Comparison of ENCODE assay signal across 26 cellular contexts in genomic region chr11:129787518-129787917, GRCh38. TPM values are rescaled to one million over a fixed set of nuclear protein-coding genes. Genes with fewer than 3 reads are reported as not detected.
"Had no signal": no experiment of that assay in that cellular context is flagged by ENCODE, and none has a peak within 500 bp of the region (broad histone marks: within the 10 kb centered on the region; RNA-seq: fewer than 3 reads in every experiment).

No MANE protein-coding gene starts in this region.

- H3K4me1 Mint-ChIP-seq: naive B cell, neural crest cell had no signal

- H3K27me3 ChIP-seq: ascending aorta, gastrocnemius medialis, tibial nerve had no signal

- FAIRE-seq: endothelial cell of umbilical vein, urothelium cell line had no signal

- H3K36me3 Mint-ChIP-seq: activated naive CD4-positive, alpha-beta T cell treated with anti-CD3 and anti-CD28 coated beads, Interleukin-2, amount 10 ng/mL, durations not matched to agents 7 days and 5 days had no signal

- H3K4me3 Mint-ChIP-seq: activated CD4-positive, alpha-beta T cell treated with anti-CD3 and anti-CD28 coated beads, Interleukin-2, amount 10 ng/mL, durations not matched to agents 7 days and 5 days; activated CD8-positive, alpha-beta T cell treated with anti-CD3 and anti-CD28 coated beads, Interleukin-2, amount 10 ng/mL, durations not matched to agents 7 days and 5 days; activated naive CD4-positive, alpha-beta T cell treated with anti-CD3 and anti-CD28 coated beads, Interleukin-2, amount 10 ng/mL, durations not matched to agents 7 days and 5 days; activated naive CD8-positive, alpha-beta T cell treated with anti-CD3 and anti-CD28 coated beads, Interleukin-2, amount 50 U/mL, for 24 hours; activated T-cell treated with anti-CD3 and anti-CD28 coated beads, Interleukin-2, amount 50 U/mL, for 4 hours; dendritic cell treated with granulocyte-macrophage colony-stimulating factor and Interleukin-4, amounts not matched to agents 40 ng/mL and 50 ng/mL, for 4 days; naive B cell; neural crest cell; T-helper 2 cell treated with Interferon-gamma antibody and Interleukin-4, amounts not matched to agents 5 μg/mL and 100 μg/mL, for 36 hours had no signal

- H3K4me3 ChIP-seq: ascending aorta, gastrocnemius medialis, mucosa of descending colon, tibial nerve had no signal

- H3K4me1 ChIP-seq: ascending aorta, gastrocnemius medialis, tibial nerve had no signal

- H3K9me3 Mint-ChIP-seq: activated CD4-positive, alpha-beta T cell treated with anti-CD3 and anti-CD28 coated beads, Interleukin-2, amount 10 ng/mL, durations not matched to agents 7 days and 5 days; activated naive CD4-positive, alpha-beta T cell treated with anti-CD3 and anti-CD28 coated beads, Interleukin-2, amount 10 ng/mL, durations not matched to agents 7 days and 5 days; activated naive CD8-positive, alpha-beta T cell treated with anti-CD3 and anti-CD28 coated beads, Interleukin-2, amount 50 U/mL, for 24 hours; activated T-cell treated with anti-CD3 and anti-CD28 coated beads, Interleukin-2, amount 50 U/mL, for 4 hours; dendritic cell treated with granulocyte-macrophage colony-stimulating factor and Interleukin-4, amounts not matched to agents 40 ng/mL and 50 ng/mL, for 4 days; neural crest cell; T-helper 2 cell treated with Interferon-gamma antibody and Interleukin-4, amounts not matched to agents 5 μg/mL and 100 μg/mL, for 36 hours had no signal

- H3K27ac ChIP-seq: ascending aorta, gastrocnemius medialis, tibial nerve had no signal

- H3K27me3 Mint-ChIP-seq: activated naive CD8-positive, alpha-beta T cell treated with anti-CD3 and anti-CD28 coated beads, Interleukin-2, amount 50 U/mL, for 24 hours; dendritic cell treated with granulocyte-macrophage colony-stimulating factor and Interleukin-4, amounts not matched to agents 40 ng/mL and 50 ng/mL, for 4 days had no signal

- H3K36me3 ChIP-seq: ascending aorta, gastrocnemius medialis, tibial nerve had no signal

- H3K9me3 ChIP-seq: ascending aorta, gastrocnemius medialis, mucosa of descending colon, tibial nerve had no signal

- ATAC-seq: activated CD8-positive, alpha-beta T cell treated with anti-CD3 and anti-CD28 coated beads, Interleukin-2, amount 10 ng/mL, durations not matched to agents 7 days and 5 days; activated naive CD8-positive, alpha-beta T cell treated with anti-CD3 and anti-CD28 coated beads, Interleukin-2, amount 50 U/mL, for 24 hours; activated T-cell treated with anti-CD3 and anti-CD28 coated beads, Interleukin-2, amount 50 U/mL, for 4 hours; gastrocnemius medialis; stimulated activated naive CD8-positive, alpha-beta T cell treated with anti-CD3 and anti-CD28 coated beads, Interleukin-15, Interleukin-2, amounts not matched to agents 100 U/mL and 50 U/mL, for 24 hours had no signal

- H3K27ac Mint-ChIP-seq: activated CD4-positive, alpha-beta T cell treated with anti-CD3 and anti-CD28 coated beads, Interleukin-2, amount 10 ng/mL, durations not matched to agents 7 days and 5 days; activated CD8-positive, alpha-beta T cell treated with anti-CD3 and anti-CD28 coated beads, Interleukin-2, amount 10 ng/mL, durations not matched to agents 7 days and 5 days; activated naive CD4-positive, alpha-beta T cell treated with anti-CD3 and anti-CD28 coated beads, Interleukin-2, amount 10 ng/mL, durations not matched to agents 7 days and 5 days; activated naive CD8-positive, alpha-beta T cell treated with anti-CD3 and anti-CD28 coated beads, Interleukin-2, amount 50 U/mL, for 24 hours; dendritic cell treated with granulocyte-macrophage colony-stimulating factor and Interleukin-4, amounts not matched to agents 40 ng/mL and 50 ng/mL, for 4 days; naive B cell; T-helper 2 cell treated with Interferon-gamma antibody and Interleukin-4, amounts not matched to agents 5 μg/mL and 100 μg/mL, for 36 hours had no signal

- DNase-seq: activated CD4-positive, alpha-beta T cell treated with anti-CD3 and anti-CD28 coated beads, Interleukin-2, amount 10 ng/mL, durations not matched to agents 7 days and 5 days; activated CD4-positive, CD25-positive, alpha-beta regulatory T cell; activated CD8-positive, alpha-beta memory T cell treated with anti-CD3 and anti-CD28 coated beads, Interleukin-2, amount 50 U/mL, for 4 hours; activated CD8-positive, alpha-beta T cell treated with anti-CD3 and anti-CD28 coated beads, Interleukin-2, amount 10 ng/mL, durations not matched to agents 7 days and 5 days; activated naive CD4-positive, alpha-beta T cell treated with anti-CD3 and anti-CD28 coated beads, Interleukin-2, amount 10 ng/mL, durations not matched to agents 7 days and 5 days; activated naive CD8-positive, alpha-beta T cell treated with anti-CD3 and anti-CD28 coated beads, Interleukin-2, amount 50 U/mL, for 24 hours; activated T-cell treated with anti-CD3 and anti-CD28 coated beads, Interleukin-2, amount 50 U/mL, for 4 hours; cerebellar nuclear complex; effector memory CD4-positive, alpha-beta T cell; gastrocnemius medialis; head of caudate nucleus; mesenchymal stem cell; mucosa of descending colon; naive B cell; stimulated activated CD4-positive, alpha-beta T cell treated with anti-CD3 and anti-CD28 coated beads, Interleukin-2, amount 100 ng/mL, for 24 hours; stimulated activated naive CD8-positive, alpha-beta T cell treated with anti-CD3 and anti-CD28 coated beads, Interleukin-15, Interleukin-2, amounts not matched to agents 100 U/mL and 50 U/mL, for 24 hours; SW 1271 had no signal

RNA-seq across cellular contexts. Expression of gene TMEM45B, which starts 28.1 kb away (rescaled TPM):
- total RNA-seq: activated CD8-positive, alpha-beta T cell treated with anti-CD3 and anti-CD28 coated beads, Interleukin-2, amount 10 ng/mL, durations not matched to agents 7 days and 5 days; ascending aorta; endothelial cell of umbilical vein; neural crest cell; posterior vena cava; skeletal muscle tissue; tibial nerve had no signal
